ENCODE assay signal across 17 cellular contexts in genomic region chr1:209815495-209815894, GRCh38. TPM values are rescaled to one million over a fixed set of nuclear protein-coding genes. Genes with fewer than 3 reads are reported as not detected.
DNase-seq lines count a peak whose midpoint lies in the region; ATAC-seq, FAIRE-seq and TF ChIP-seq lines count a peak whose summit lies in the region.
"Had no signal": no experiment of that assay in that cellular context is flagged by ENCODE, and none has a peak within 500 bp of the region (broad histone marks: within the 10 kb centered on the region; RNA-seq: fewer than 3 reads in every experiment).

No MANE protein-coding gene starts in this region.

- POLR2A ChIA-PET in CD4-positive, alpha-beta T cell (lab: Charles Lee), result interaction anchor here (1.2 to 1.5 kb wide), 2 partner anchors 15 to 31 kb away, joined by 3 to 4 read pairs; partner anchors contain the start of gene C1orf74
- POLR2A ChIA-PET in IMR-90 (lab: Charles Lee; ENCODE audit: unreplicated experiment) (no interaction called here), MCF 10A (lab: Yijun Ruan, JAX) (interaction anchor here (0.6 to 21.0 kb wide), 39 partner anchors 3 to 1992 kb away, joined by 3 to 1382 read pairs (median 4); partner anchors contain the start of genes C1orf74, IRF6, LAMB3 and SLC30A1)

- peak; percentile 41 for ATAC-seq in CD4-positive, alpha-beta T cell (ENCODE audit: poor library complexity)
- ATAC-seq in IMR-90 (ENCODE audit: low read depth) (no peak), HG03432 (IDR thresholded peaks at IDR 0.05; ENCODE audit: unreplicated experiment) (no peak)

- 100% methylated on average over 2 of the region's 3 CpGs; no CpG with 5 or more reads in 1 of the 2 experiments for WGBS in IMR-90 (ENCODE audit: extremely low coverage in 2 of 2, insufficient read length in 1 of 2), 2 experiments
- WGBS in prostate gland, result 44% methylated on average over 3 of the region's 3 CpGs

- H2BK15ac ChIP-seq in IMR-90 (ENCODE audit: low read depth, low read length), result no peak overlapping the region

- peak overlapping the region; percentile 58 for H2AFZ ChIP-seq in IMR-90 (replicated peaks; ENCODE audit: low read length, poor library complexity)

- H3K36me3 ChIP-seq in IMR-90 (ENCODE audit: control insufficient read depth, insufficient read depth, low read length), result no peaks in the 10 kb centered on the region
- H3K36me3 ChIP-seq in prostate gland, result no peaks in the 10 kb centered on the region
- H3K36me3 ChIP-seq: SJSA1 had no signal

- H3K27me3 Mint-ChIP-seq in CD4-positive, alpha-beta T cell, result peaks cover 2% of the 10 kb centered on the region
- no peaks in the 10 kb centered on the region for H3K27me3 Mint-ChIP-seq in MCF 10A (ENCODE audit: insufficient read depth, unreplicated experiment)

- no peak overlapping the region; the same call in 1 of the 2 replicates for H4K91ac ChIP-seq in IMR-90 (ENCODE audit: insufficient read depth, low read depth, low read length)

- peak overlapping the region in 1 of 2 experiments; percentile 88; a peak in 1 of 4 replicates for H4K8ac ChIP-seq in IMR-90 (ENCODE audit: low read depth in 2 of 2, low read length in 2 of 2)

- H3K4me1 Mint-ChIP-seq in CD4-positive, alpha-beta T cell (ENCODE audit: low read depth), result peaks cover 10% of the 10 kb centered on the region
- peaks cover 29% of the 10 kb centered on the region for H3K4me1 Mint-ChIP-seq in MCF 10A (ENCODE audit: insufficient read depth, unreplicated experiment)

- H3K9me1 ChIP-seq in IMR-90 (ENCODE audit: insufficient read depth, low read length), result no peaks in the 10 kb centered on the region

- H3K79me1 ChIP-seq in IMR-90 (ENCODE audit: low read depth in 1 of 2, low read length in 2 of 2), result no peaks in the 10 kb centered on the region

- H3K4me3 ChIP-seq in IMR-90 (ENCODE audit: insufficient read depth, low read depth, low read length) (no peak overlapping the region), prostate gland (no peak overlapping the region)
- H3K4me3 ChIP-seq: SJSA1 had no signal

- H3K27ac ChIP-seq in CD4-positive, alpha-beta T cell (ENCODE audit: low read depth, low read length), result no peak overlapping the region
- H3K27ac ChIP-seq in IMR-90 (ENCODE audit: insufficient read depth, low read length) (no peak overlapping the region), prostate gland (peak overlapping the region; percentile 72 to 76)
- H3K27ac ChIP-seq: C4-2B, SJSA1 had no signal

- H2BK120ac ChIP-seq in IMR-90 (ENCODE audit: low read depth, low read length), result no peak overlapping the region

- no peaks in the 10 kb centered on the region for H3K27me3 ChIP-seq in CD4-positive, alpha-beta T cell (ENCODE audit: control insufficient read depth, insufficient read depth, low read length)
- H3K27me3 ChIP-seq in IMR-90 (ENCODE audit: control insufficient read depth, insufficient read depth, low read length), result no peaks in the 10 kb centered on the region
- H3K27me3 ChIP-seq in prostate gland (replicated peaks; ENCODE audit: insufficient read depth), result no peaks in the 10 kb centered on the region

- no peak overlapping the region for H3K56ac ChIP-seq in IMR-90 (ENCODE audit: extremely low read depth, insufficient read depth, low read length)

- H3K4me1 ChIP-seq in IMR-90 (ENCODE audit: control insufficient read depth, insufficient read depth, low read length), result no peaks in the 10 kb centered on the region
- no peaks in the 10 kb centered on the region for H3K4me1 ChIP-seq in prostate gland (replicated peaks)
- H3K4me1 ChIP-seq: SJSA1 had no signal

- H3K27ac Mint-ChIP-seq in CD4-positive, alpha-beta T cell, result no peak overlapping the region
- peak overlapping the region; percentile 91 for H3K27ac Mint-ChIP-seq in MCF 10A (ENCODE audit: low read depth, unreplicated experiment)

- H2BK20ac ChIP-seq in IMR-90 (ENCODE audit: low read depth, low read length), result no peak overlapping the region

- H4K20me1 ChIP-seq in IMR-90 (ENCODE audit: insufficient read depth, low read length), result no peaks in the 10 kb centered on the region

- CTCF ChIA-PET in CD4-positive, alpha-beta T cell (lab: Charles Lee), result no interaction called here
- CTCF ChIA-PET in IMR-90 (lab: Yijun Ruan, JAX) (no interaction called here), MCF 10A (lab: Yijun Ruan, JAX) (interaction anchor here (0.5 to 30.3 kb wide), 21 partner anchors 3 to 510 kb away, joined by 3 to 1144 read pairs (median 5); partner anchors contain the start of genes C1orf74, IRF6 and UTP25)

- no peak overlapping the region for H3K4me2 ChIP-seq in IMR-90 (ENCODE audit: low read depth, low read length)

- intact Hi-C loops in CD4-positive, alpha-beta T cell (cut with DNase I, micrococcal nuclease), result no loop called here
- intact Hi-C loops in IMR-90 (cut with micrococcal nuclease), result no loop called here
- intact Hi-C loops in MCF 10A (cut with micrococcal nuclease), result no loop called here
- intact Hi-C loops in prostate gland (cut with DNase I), result no loop called here

- dilution Hi-C loops in IMR-90 (cut with HindIII; ENCODE audit: low sequenced_read_pairs, unreplicated experiment), result loop anchor here (25.0 kb wide), 1 partner anchor 172 kb away; no protein-coding TSS in a partner anchor

- H3K14ac ChIP-seq in IMR-90 (replicated peaks; ENCODE audit: low read depth, low read length), result no peak overlapping the region; the same call in 1 of the 2 replicates

- no peak overlapping the region for H3K4ac ChIP-seq in IMR-90 (ENCODE audit: low read depth, low read length)

- no peak overlapping the region for H3K4me3 Mint-ChIP-seq in CD4-positive, alpha-beta T cell
- H3K4me3 Mint-ChIP-seq in MCF 10A (ENCODE audit: unreplicated experiment), result peak overlapping the region; percentile 44

- no peak for TF ChIP-seq RAD21 in IMR-90 (IDR thresholded peaks at IDR 0.05; ENCODE audit: low read length)

- no peak overlapping the region for H3K9ac ChIP-seq in IMR-90 (ENCODE audit: low read depth, low read length)

- BruUV-seq in IMR-90 (replicated peaks; lab: Mats Ljungman, UMichigan) (no TSS peak), MCF 10A (replicated peaks; lab: Mats Ljungman, UMichigan) (TSS peak; percentile 82)

- no peaks in the 10 kb centered on the region for H3K9me3 ChIP-seq in CD4-positive, alpha-beta T cell (ENCODE audit: control insufficient read depth, low read length)
- H3K9me3 ChIP-seq in IMR-90 (ENCODE audit: control insufficient read depth, insufficient read depth, low read length) (no peaks in the 10 kb centered on the region), prostate gland (no peaks in the 10 kb centered on the region)
- H3K9me3 ChIP-seq: SJSA1 had no signal

- H3K9me3 Mint-ChIP-seq in CD4-positive, alpha-beta T cell, result no peaks in the 10 kb centered on the region
- no peaks in the 10 kb centered on the region for H3K9me3 Mint-ChIP-seq in MCF 10A (ENCODE audit: unreplicated experiment)
- H3K9me3 Mint-ChIP-seq: activated naive CD4-positive, alpha-beta T cell treated with anti-CD3 and anti-CD28 coated beads, Interleukin-2, amount 50 U/mL, for 72 hours had no signal

- H3K23ac ChIP-seq in IMR-90 (ENCODE audit: low read depth, low read length), result no peak overlapping the region

- no peak overlapping the region for H2AK5ac ChIP-seq in IMR-90 (ENCODE audit: low read depth, low read length)

- H3K36me3 Mint-ChIP-seq in CD4-positive, alpha-beta T cell (ENCODE audit: low read depth), result no peaks in the 10 kb centered on the region
- H3K36me3 Mint-ChIP-seq in MCF 10A (ENCODE audit: insufficient read depth, unreplicated experiment), result peaks cover 10% of the 10 kb centered on the region
- H3K36me3 Mint-ChIP-seq: activated naive CD4-positive, alpha-beta T cell treated with anti-CD3 and anti-CD28 coated beads, Interleukin-2, amount 50 U/mL, for 72 hours had no signal

- FAIRE-seq in GM19239 (lab: Jason Lieb, UNC), result no peak
- FAIRE-seq: HepG2 had no signal

- no peak overlapping the region for H2BK5ac ChIP-seq in IMR-90 (ENCODE audit: low read depth, low read length, poor library complexity, severe bottlenecking)

- in situ Hi-C loops in IMR-90 (cut with MboI; ENCODE audit: low sequenced_read_pairs), result no loop called here

- no peak overlapping the region for H4K5ac ChIP-seq in IMR-90 (ENCODE audit: low read depth, low read length)

- H2AK9ac ChIP-seq in IMR-90 (replicated peaks; ENCODE audit: low read depth, low read length, poor library complexity), result no peak overlapping the region

- DNase-seq in CD4-positive, alpha-beta T cell, result no peak
- no peak for DNase-seq in IMR-90
- no peak for DNase-seq in MCF 10A (ENCODE audit: unreplicated experiment)
- DNase-seq in prostate gland (ENCODE audit: low spot score), result no peak
- DNase-seq in COLO668 (lab: John Stamatoyannopoulos, UW; ENCODE audit: unreplicated experiment), result no peak
- no peak for DNase-seq in GM19239 (ENCODE audit: insufficient read length, low spot score)
- DNase-seq: activated CD8-positive, alpha-beta memory T cell treated with anti-CD3 and anti-CD28 coated beads for 24 hours; activated T-cell treated with anti-CD3 and anti-CD28 coated beads, Interleukin-2, amount 50 U/mL, for 48 hours; cerebellar nuclear complex; head of caudate nucleus; NCI-H1930; stimulated activated CD4-positive, alpha-beta T cell treated with anti-CD3 and anti-CD28 coated beads, Interleukin-2, amount 100 ng/mL, for 24 hours had no signal

- no peak overlapping the region for H3K18ac ChIP-seq in IMR-90 (ENCODE audit: low read depth, low read length)

- no peak for TF ChIP-seq POLR2A in IMR-90 (IDR thresholded peaks at IDR 0.05; ENCODE audit: low read depth, low read length)
- TF ChIP-seq POLR2A in prostate gland (IDR thresholded peaks at IDR 0.05), result no peak

- TF ChIP-seq CTCF in CD4-positive, alpha-beta T cell (IDR thresholded peaks at IDR 0.05), result no peak
- TF ChIP-seq CTCF in IMR-90 (conservative IDR thresholded peaks at IDR 0.05; ENCODE audit: low read depth, low read length), result no peak
- no peak for TF ChIP-seq CTCF in MCF 10A (IDR thresholded peaks at IDR 0.05; ENCODE audit: unreplicated experiment)
- TF ChIP-seq CTCF in prostate gland (IDR thresholded peaks at IDR 0.05), result no peak

RNA-seq across cellular contexts. Expression of gene IRF6, which starts 9.6 kb away (rescaled TPM):
- total RNA-seq in CD4-positive, alpha-beta T cell, result 1 to 10 TPM in 1 of 2 experiments, under 1 TPM in 1; 0.74 to 1.7 TPM
- 1.9 and 2.9 TPM in 2 replicates for total RNA-seq in IMR-90 (2012; rRNA removed)
- polyA plus RNA-seq in IMR-90 (2012; rRNA removed), result 1.2 and 1.7 TPM in 2 replicates
- polyA plus RNA-seq in IMR-90 (2012; cell fraction: cytosol; rRNA removed), result 1.0 and 1.2 TPM in 2 replicates
- polyA plus RNA-seq in IMR-90 (2012; cell fraction: nucleus; rRNA removed; ENCODE audit: low replicate concordance), result 1.2 and 1.3 TPM in 2 replicates
- 87.8 and 106 TPM in 2 replicates for total RNA-seq in MCF 10A (2022)
- total RNA-seq in prostate gland, result 100 to 1,000 TPM in 1 of 2 donors, 10 to 100 TPM in 1; 59.8 to 118 TPM
- total RNA-seq: SJSA1 had no signal
- polyA plus RNA-seq: HepG2 had no signal

RNA-seq across cellular contexts. Expression of gene UTP25, which starts 12.3 kb away (rescaled TPM):
- total RNA-seq in CD4-positive, alpha-beta T cell, result 1 to 10 TPM; 6.0 to 6.4 TPM
- total RNA-seq in IMR-90 (2012; rRNA removed), result 17.2 and 17.4 TPM in 2 replicates
- polyA plus RNA-seq in IMR-90 (2012; rRNA removed), result 6.9 and 7.1 TPM in 2 replicates
- 1.6 and 1.8 TPM in 2 replicates for polyA plus RNA-seq in IMR-90 (2012; cell fraction: cytosol; rRNA removed)
- polyA plus RNA-seq in IMR-90 (2012; cell fraction: nucleus; rRNA removed; ENCODE audit: low replicate concordance), result 3.3 and 10.9 TPM in 2 replicates
- total RNA-seq in MCF 10A (2022), result 20.4 and 23.8 TPM in 2 replicates
- 1 to 10 TPM; 6.0 to 8.1 TPM for total RNA-seq in prostate gland

RNA-seq across cellular contexts. Expression of gene C1orf74, which starts 31.1 kb away (rescaled TPM):
- total RNA-seq in CD4-positive, alpha-beta T cell, result under 1 TPM; 0.63 to 0.67 TPM
- total RNA-seq in IMR-90 (2012; rRNA removed) (4.2 and 4.3 TPM in 2 replicates), MCF 10A (2022) (6.8 and 7.1 TPM in 2 replicates), prostate gland (1 to 10 TPM; 5.0 to 6.8 TPM)
- 0.79 and 1.1 TPM in 2 replicates for polyA plus RNA-seq in IMR-90 (2012; rRNA removed)
- 0.37 and 0.40 TPM in 2 replicates for polyA plus RNA-seq in IMR-90 (2012; cell fraction: cytosol; rRNA removed)
- polyA plus RNA-seq in IMR-90 (2012; cell fraction: nucleus; rRNA removed; ENCODE audit: low replicate concordance), result 0.30 and 0.46 TPM in 2 replicates

RNA-seq across cellular contexts. Expression of gene TRAF3IP3, which starts 59.6 kb away (rescaled TPM):
- 100 to 1,000 TPM; 279 to 290 TPM for total RNA-seq in CD4-positive, alpha-beta T cell
- total RNA-seq in IMR-90 (2012; rRNA removed) (0.18 TPM in 1 of 2 replicates, not detected in the other), MCF 10A (2022) (not detected in 2 replicates), prostate gland (1 to 10 TPM in 1 of 2 donors, under 1 TPM in 1; 0.73 to 1.6 TPM)
- 0.06 and 0.12 TPM in 2 replicates for polyA plus RNA-seq in IMR-90 (2012; rRNA removed)
- 0.06 TPM in 1 of 2 replicates, not detected in the other for polyA plus RNA-seq in IMR-90 (2012; cell fraction: cytosol; rRNA removed)
- polyA plus RNA-seq in IMR-90 (2012; cell fraction: nucleus; rRNA removed; ENCODE audit: low replicate concordance), result 0.03 TPM in 1 of 2 replicates, not detected in the other
- total RNA-seq: HepG2, SJSA1 had no signal
- polyA plus RNA-seq: HepG2 had no signal

Comparison
In these comparisons a context has a peak if more than half of its experiments do, and no peak if none do; other contexts are left out.
1. H3K27ac ChIP-seq: peak in prostate gland (2 of 2); none in CD4-positive, alpha-beta T cell (single experiment) and IMR-90 (single experiment).
2. RNA of gene IRF6, which starts 9.6 kb away (total RNA-seq): 59.8 to 118 TPM in prostate gland and 87.8 to 106 TPM in MCF 10A; 1.9 to 2.9 TPM in IMR-90 and 0.74 to 1.7 TPM in CD4-positive, alpha-beta T cell; every median in the first group is over 10 times any median in the second.